In the genomic region with DNA sequence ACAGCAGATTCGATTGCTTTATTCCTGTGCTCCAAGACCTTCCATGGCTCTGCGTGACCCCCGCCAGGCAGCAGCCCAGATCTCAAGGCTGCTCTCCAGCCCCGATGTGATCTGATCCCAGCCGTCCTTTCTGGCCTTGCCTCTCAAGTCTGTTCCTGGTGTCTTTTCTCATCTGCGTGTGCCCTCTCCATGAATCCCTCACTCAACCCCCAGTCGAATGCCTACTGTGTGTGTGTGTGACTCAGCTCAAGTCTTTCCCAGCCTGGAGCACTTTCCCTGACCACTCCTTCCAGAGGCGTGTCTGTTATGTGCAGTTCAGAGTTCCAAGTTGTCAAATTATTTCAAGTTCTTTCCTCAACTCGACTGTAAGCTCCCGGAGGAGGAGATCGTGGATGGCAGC, we compare ENCODE assay signal across 23 cellular contexts.
DNase-seq lines count a peak whose midpoint lies in the region; ATAC-seq, FAIRE-seq and TF ChIP-seq lines count a peak whose summit lies in the region.
"Had no signal": no experiment of that assay in that cellular context is flagged by ENCODE, and none has a peak within 500 bp of the region (broad histone marks: within the 10 kb centered on the region; RNA-seq: fewer than 3 reads in every experiment).

No MANE protein-coding gene starts in this region.

- no peaks in the 10 kb centered on the region for H3F3A ChIP-seq in PC-9 (ENCODE audit: insufficient read depth, low read depth)

- H3K36me3 ChIP-seq in PC-9 (ENCODE audit: low read depth) (no peaks in the 10 kb centered on the region), H1 (ENCODE audit: control insufficient read depth in 2 of 4, insufficient read depth in 4 of 4, low read length in 3 of 4) (no peaks in the 10 kb centered on the region)
- H3K36me3 ChIP-seq: gastroesophageal sphincter, SJSA1 had no signal

- no peak for TF ChIP-seq EP300 in H1 (IDR thresholded peaks at IDR 0.05; ENCODE audit: borderline replicate concordance in 1 of 2, low read depth in 2 of 2, low read length in 2 of 2)

- BruUV-seq in PC-9 (replicated peaks; lab: Mats Ljungman, UMichigan) = no TSS peak

- no peak overlapping the region for H3K56ac ChIP-seq in H1 (replicated peaks; ENCODE audit: insufficient read length, low read depth, low read length)

- H3K9me3 ChIP-seq in PC-9 (ENCODE audit: insufficient read depth, low read depth) (no peaks in the 10 kb centered on the region), H1 (ENCODE audit: insufficient read depth in 2 of 2, low read depth in 1 of 2, low read length in 1 of 2) (no peaks in the 10 kb centered on the region)
- H3K9me3 ChIP-seq: body of pancreas, gastroesophageal sphincter, SJSA1 had no signal

- H2BK12ac ChIP-seq in H1 (ENCODE audit: low read depth, low read length) = no peak overlapping the region

- H3K27me3 ChIP-seq in PC-9 (ENCODE audit: insufficient read depth, low read depth) = no peaks in the 10 kb centered on the region
- no peaks in the 10 kb centered on the region for H3K27me3 ChIP-seq in H1 (replicated peaks in 1 of 4; ENCODE audit: control insufficient read depth in 3 of 4, extremely low read depth in 1 of 4, insufficient read depth in 3 of 4, low read length in 3 of 4)

- DNase-seq in EL (peak; percentile 43), PC-9 (peak; percentile 27 to 51), H1 (ENCODE audit: low read depth in 1 of 2, low spot score in 2 of 2) (no peak), non-pigmented ciliary epithelial cell (ENCODE audit: low read depth) (peak; percentile 15), T-cell (no peak)
- no peak for DNase-seq in activated CD8-positive, alpha-beta memory T cell treated with anti-CD3 and anti-CD28 coated beads, Interleukin-2, amount 50 U/mL, for 4 hours
- DNase-seq: activated CD4-positive, CD25-positive, alpha-beta regulatory T cell; activated CD8-positive, alpha-beta T cell treated with anti-CD3 and anti-CD28 coated beads for 36 hours; activated naive CD4-positive, alpha-beta T cell treated with anti-CD3 and anti-CD28 coated beads, Interleukin-2, amount 10 ng/mL, durations not matched to agents 7 days and 5 days; activated T-cell treated with anti-CD3 and anti-CD28 coated beads, Interleukin-2, amount 50 U/mL, for 4 hours; body of pancreas; CD8-positive, alpha-beta T cell; cortex of kidney; DND-41; NCI-H1417 treated with DMSO at 0.1 percent for 48 hours; NCI-H2171; OCI-M1 had no signal

- H3K18ac ChIP-seq in H1 (ENCODE audit: extremely low read depth, low read length) = no peak overlapping the region

- H4K8ac ChIP-seq in H1 (ENCODE audit: extremely low read depth, insufficient read depth, low read length) = peak overlapping the region; percentile 39

- no peak overlapping the region for H3K14ac ChIP-seq in H1 (ENCODE audit: insufficient read length)

- H3K27me3 Mint-ChIP-seq in T-cell = peaks cover 11 to 34% of the 10 kb centered on the region in 2 donors

- TF ChIP-seq CTCF in PC-9 (conservative IDR thresholded peaks at IDR 0.05) (no peak), H1 (IDR thresholded peaks at IDR 0.05; ENCODE audit: control extremely low read depth in 1 of 3, insufficient read depth in 1 of 3, low read depth in 1 of 3, low read length in 3 of 3) (no peak)

- H3K23ac ChIP-seq in H1 (ENCODE audit: insufficient read length) = no peak overlapping the region

- H2BK5ac ChIP-seq in H1 (ENCODE audit: low read depth, low read length) = no peak overlapping the region

- no peaks in the 10 kb centered on the region for H3K9me2 ChIP-seq in PC-9 (ENCODE audit: insufficient read depth)

- ATAC-seq in GM21381 (IDR thresholded peaks at IDR 0.05; ENCODE audit: unreplicated experiment) (no peak), T-cell (replicated peaks in 1 of 4) (no peak), HG02798 (IDR thresholded peaks at IDR 0.05; ENCODE audit: poor library complexity, unreplicated experiment) (no peak)
- ATAC-seq: activated CD8-positive, alpha-beta T cell treated with anti-CD3 and anti-CD28 coated beads for 36 hours; activated T-cell treated with anti-CD3 and anti-CD28 coated beads, Interleukin-2, amount 50 U/mL, for 4 hours; body of pancreas; CD8-positive, alpha-beta T cell; gastroesophageal sphincter had no signal

- no peak overlapping the region for H2BK120ac ChIP-seq in H1 (replicated peaks; ENCODE audit: low read depth, low read length)

- H2AFZ ChIP-seq in PC-9 (no peak overlapping the region), H1 (ENCODE audit: low read length) (no peak overlapping the region)

- H3K27ac ChIP-seq in PC-9 (no peak overlapping the region), H1 (ENCODE audit: low read depth, low read length) (no peak overlapping the region)
- H3K27ac ChIP-seq: body of pancreas, epithelial cell of prostate, gastroesophageal sphincter, SJSA1 had no signal

- no peak overlapping the region for H4K5ac ChIP-seq in H1 (ENCODE audit: insufficient read length, low read depth, low read length)

- no peak overlapping the region for H3K4me3 ChIP-seq in PC-9
- H3K4me3 ChIP-seq in H1 (ENCODE audit: extremely low read depth in 1 of 4, insufficient read depth in 2 of 4, low read depth in 3 of 4, low read length in 4 of 4) = no peak overlapping the region
- H3K4me3 ChIP-seq: body of pancreas, gastroesophageal sphincter, SJSA1 had no signal

- intact Hi-C loops in PC-9 (cut with micrococcal nuclease; ENCODE audit: unreplicated experiment) = no loop called here

- H3K4me1 ChIP-seq in PC-9 (replicated peaks; ENCODE audit: insufficient read depth) = 0 out of 2 replicates have a peak, but pooled peaks cover 8% of the 10 kb centered on the region
- H3K4me1 ChIP-seq in H1 (replicated peaks in 1 of 4; ENCODE audit: control insufficient read depth in 3 of 4, insufficient read depth in 4 of 4, low read length in 3 of 4) = no peaks in the 10 kb centered on the region; a peak in 2 of 7 replicates
- H3K4me1 ChIP-seq: body of pancreas, gastroesophageal sphincter, SJSA1 had no signal

- no peaks in the 10 kb centered on the region for H3K79me1 ChIP-seq in H1 (ENCODE audit: low read depth, low read length)

- H3K4ac ChIP-seq in H1 (replicated peaks; ENCODE audit: insufficient read length, low read depth, low read length) = no peak overlapping the region

- H3K4me1 Mint-ChIP-seq in T-cell = peaks cover 0 to under 1% (median 0%) of the 10 kb centered on the region in 3 donors
- H3K4me1 Mint-ChIP-seq: activated naive CD4-positive, alpha-beta T cell treated with anti-CD3 and anti-CD28 coated beads, Interleukin-2, amount 10 ng/mL, durations not matched to agents 7 days and 5 days had no signal

- H3K23me2 ChIP-seq in H1 (ENCODE audit: low read depth, low read length) = no peaks in the 10 kb centered on the region; the same call in 1 of the 2 replicates

- no peak for TF ChIP-seq RAD21 in H1 (IDR thresholded peaks at IDR 0.05 in 1 of 2, conservative IDR thresholded peaks at IDR 0.05 in 1 of 2; ENCODE audit: low read depth in 2 of 2, low read length in 2 of 2)

- FAIRE-seq in H1 (lab: Jason Lieb, UNC) = no peak
- FAIRE-seq: GM18507 had no signal

- H3K4me3 Mint-ChIP-seq in T-cell = no peak overlapping the region
- H3K4me3 Mint-ChIP-seq: activated CD8-positive, alpha-beta T cell treated with anti-CD3 and anti-CD28 coated beads for 36 hours; activated naive CD4-positive, alpha-beta T cell treated with anti-CD3 and anti-CD28 coated beads, Interleukin-2, amount 10 ng/mL, durations not matched to agents 7 days and 5 days; activated T-cell treated with anti-CD3 and anti-CD28 coated beads, Interleukin-2, amount 50 U/mL, for 4 hours; CD8-positive, alpha-beta T cell had no signal

- H4K20me1 ChIP-seq in PC-9 (ENCODE audit: insufficient read depth) (no peaks in the 10 kb centered on the region; the same call in 1 of the 2 replicates), H1 (replicated peaks in 1 of 2; ENCODE audit: control insufficient read depth in 1 of 2, insufficient read depth in 2 of 2, low read length in 2 of 2) (peaks cover 0 to 4% of the 10 kb centered on the region in 2 experiments)

- H2BK20ac ChIP-seq in H1 (ENCODE audit: low read length) = no peak overlapping the region

- H3K36me3 Mint-ChIP-seq in T-cell = no peaks in the 10 kb centered on the region
- H3K36me3 Mint-ChIP-seq: activated naive CD4-positive, alpha-beta T cell treated with anti-CD3 and anti-CD28 coated beads, Interleukin-2, amount 10 ng/mL, durations not matched to agents 7 days and 5 days; CD8-positive, alpha-beta T cell had no signal

- CTCF ChIA-PET in PC-9 (lab: Charles Lee) = interaction anchor here (0.5 kb wide), 1 partner anchor 382 kb away, joined by 10 read pairs; no protein-coding TSS in a partner anchor
- CTCF ChIA-PET in H1 (lab: Charles Lee; ENCODE audit: partially characterized antibody) = interaction anchor here (0.9 to 6.5 kb wide), 8 partner anchors 7 to 383 kb away, joined by 3 to 27 read pairs (median 5); no protein-coding TSS in a partner anchor
- CTCF ChIA-PET in T-cell (lab: Charles Lee) = no interaction called here

- H2BK15ac ChIP-seq in H1 (ENCODE audit: low read length) = no peak overlapping the region

- 80% methylated on average over 11 of the region's 11 CpGs; no CpG with 5 or more reads in 1 of the 2 experiments for WGBS in H1 (ENCODE audit: extremely low coverage in 1 of 2, insufficient coverage in 1 of 2, insufficient read length in 1 of 2, insufficient replicate concordance in 2 of 2, low coverage in 1 of 2, low lambda C conversion rate in 2 of 2, missing lambda C conversion rate in 1 of 2), 2 experiments

- peak overlapping the region; percentile 85; the same call in 1 of the 2 replicates for H2AK5ac ChIP-seq in H1 (ENCODE audit: low read depth, low read length)

- no peaks in the 10 kb centered on the region for H3K9me3 Mint-ChIP-seq in T-cell
- H3K9me3 Mint-ChIP-seq: activated CD8-positive, alpha-beta T cell treated with anti-CD3 and anti-CD28 coated beads for 36 hours; activated naive CD4-positive, alpha-beta T cell treated with anti-CD3 and anti-CD28 coated beads, Interleukin-2, amount 10 ng/mL, durations not matched to agents 7 days and 5 days; activated T-cell treated with anti-CD3 and anti-CD28 coated beads, Interleukin-2, amount 50 U/mL, for 4 hours; CD8-positive, alpha-beta T cell had no signal

- no peaks in the 10 kb centered on the region for H3K79me2 ChIP-seq in PC-9 (ENCODE audit: low read depth)
- H3K79me2 ChIP-seq in H1 (ENCODE audit: control insufficient read depth in 1 of 2, insufficient read depth in 2 of 2, low read length in 2 of 2) = no peaks in the 10 kb centered on the region

- H3K27ac Mint-ChIP-seq in T-cell = no peak overlapping the region
- H3K27ac Mint-ChIP-seq: activated CD8-positive, alpha-beta T cell treated with anti-CD3 and anti-CD28 coated beads for 36 hours; activated naive CD4-positive, alpha-beta T cell treated with anti-CD3 and anti-CD28 coated beads, Interleukin-2, amount 10 ng/mL, durations not matched to agents 7 days and 5 days; CD8-positive, alpha-beta T cell had no signal

- no peak overlapping the region for H4K91ac ChIP-seq in H1 (replicated peaks; ENCODE audit: insufficient read length, low read length)

- H3K4me2 ChIP-seq in PC-9 = peak overlapping the region; percentile 15; the same call in 1 of the 2 replicates
- no peak overlapping the region for H3K4me2 ChIP-seq in H1 (ENCODE audit: insufficient read depth in 1 of 2, low read depth in 2 of 2, low read length in 2 of 2)

- no peak overlapping the region for H3K9ac ChIP-seq in H1 (replicated peaks in 1 of 4; ENCODE audit: extremely low read depth in 1 of 4, low read depth in 3 of 4, low read length in 3 of 4)

- TF ChIP-seq POLR2A in H1 (IDR thresholded peaks at IDR 0.05; ENCODE audit: control extremely low read depth in 1 of 2, low read depth in 2 of 2, low read length in 2 of 2) = no peak

- POLR2A ChIA-PET in PC-9 (lab: Charles Lee; ENCODE audit: unreplicated experiment) = no interaction called here
- POLR2A ChIA-PET in H1 (lab: Charles Lee; ENCODE audit: partially characterized antibody) = interaction anchor here (1.5 to 1.6 kb wide), 2 partner anchors 8 to 14 kb away, joined by 4 to 5 read pairs; no protein-coding TSS in a partner anchor
- POLR2A ChIA-PET in T-cell (lab: Charles Lee) = no interaction called here

Comparison
In these comparisons a context has a peak if more than half of its experiments do, and no peak if none do; other contexts are left out.
1. DNase-seq: peak in EL (single experiment), PC-9 (2 of 2) and non-pigmented ciliary epithelial cell (single experiment); none in H1 (0 of 2), T-cell (0 of 34) and activated CD8-positive, alpha-beta memory T cell treated with anti-CD3 and anti-CD28 coated beads, Interleukin-2, amount 50 U/mL, for 4 hours (single experiment).
2. CTCF ChIA-PET loops: an anchor here in PC-9 (0.5 kb wide) and H1 (0.9 to 6.5 kb wide); none called in T-cell.